In genomic region chr20:50026746-50027575, GRCh38 we compare ENCODE assay signal across 19 cellular contexts. TPM values are rescaled to one million over a fixed set of nuclear protein-coding genes. Genes with fewer than 3 reads are reported as not detected.
DNase-seq lines count a peak whose midpoint lies in the region; ATAC-seq and TF ChIP-seq lines count a peak whose summit lies in the region.
"Had no signal": no experiment of that assay in that cellular context is flagged by ENCODE, and none has a peak within 500 bp of the region (broad histone marks: within the 10 kb centered on the region; RNA-seq: fewer than 3 reads in every experiment).

No MANE protein-coding gene starts in this region.

- no peak overlapping the region for H4K91ac ChIP-seq in neuronal stem cell (ENCODE audit: low read depth, low read length, poor library complexity)

- H3K18ac ChIP-seq in neuronal stem cell (ENCODE audit: low read length): peak overlapping the region; percentile 44

- H2AFZ ChIP-seq in neuronal stem cell (ENCODE audit: low read length): no peak overlapping the region

- no peak overlapping the region for H4K8ac ChIP-seq in neuronal stem cell (ENCODE audit: low read depth, low read length)

- no peak for TF ChIP-seq CTCF in cardiac fibroblast (IDR thresholded peaks at IDR 0.05; ENCODE audit: low read depth, low read length)

- 63% methylated on average over 7 of the region's 7 CpGs for WGBS in right cardiac atrium
- no CpG with 5 or more reads among the region's 7 CpGs for WGBS in neuronal stem cell (ENCODE audit: extremely low coverage in 2 of 2, insufficient read length in 2 of 2, insufficient replicate concordance in 1 of 2), 2 donors
- 32 to 34% methylated on average over 7 of the region's 7 CpGs for WGBS in aorta, 2 donors

- no peaks in the 10 kb centered on the region for H3K79me1 ChIP-seq in neuronal stem cell (ENCODE audit: low read depth, low read length)

- no peak overlapping the region for H3K14ac ChIP-seq in neuronal stem cell (ENCODE audit: low read length)

- H3K9me3 ChIP-seq in right cardiac atrium (ENCODE audit: control insufficient read depth, low read length) (no peaks in the 10 kb centered on the region), neuronal stem cell (replicated peaks in 1 of 2; ENCODE audit: control insufficient read depth in 2 of 2, insufficient read depth in 1 of 2, low read depth in 1 of 2, low read length in 2 of 2) (no peaks in the 10 kb centered on the region), aorta (ENCODE audit: control insufficient read depth, low read length) (no peaks in the 10 kb centered on the region)
- H3K9me3 ChIP-seq: esophagus muscularis mucosa, ovary, Peyer's patch, uterus had no signal

- DNase-seq in right cardiac atrium (peak in 1 of 3 donors; percentile 44), left cardiac atrium (no peak), cardiac fibroblast (ENCODE audit: low read depth in 2 of 2) (peak; percentile 31 to 36), neuronal stem cell (ENCODE audit: low spot score) (no peak), aorta (no peak), inferior parietal cortex (ENCODE audit: extremely low spot score) (no peak)
- no peak for DNase-seq in activated effector memory CD4-positive, alpha-beta T cell treated with anti-CD3 and anti-CD28 coated beads, Interleukin-2, amount 50 U/mL, for 16 hours
- DNase-seq: activated CD4-positive, alpha-beta T cell treated with anti-CD3 and anti-CD28 coated beads for 1 hour; central memory CD4-positive, alpha-beta T cell; DMS 273 treated with DMSO at 0.1 percent for 48 hours; NCI-H1436; Peyer's patch; stimulated activated CD4-positive, alpha-beta T cell treated with anti-CD3 and anti-CD28 coated beads, Interleukin-4, amount 100 ng/mL, for 1 hour; stimulated activated naive CD8-positive, alpha-beta T cell treated with anti-CD3 and anti-CD28 coated beads, Interleukin-15, amount 100 ng/mL, for 72 hours had no signal

- no peak overlapping the region for H3K9ac ChIP-seq in neuronal stem cell (ENCODE audit: low read depth, low read length, poor library complexity)

- peak overlapping the region; percentile 73 for H2BK120ac ChIP-seq in neuronal stem cell (ENCODE audit: low read depth, low read length)

- no peak overlapping the region for H3K4me3 ChIP-seq in right cardiac atrium (ENCODE audit: low read length)
- H3K4me3 ChIP-seq in cardiac fibroblast (replicated peaks in 1 of 2; ENCODE audit: low read depth in 2 of 2, low read length in 2 of 2): no peak overlapping the region
- no peak overlapping the region for H3K4me3 ChIP-seq in neuronal stem cell (ENCODE audit: low read length in 2 of 2)
- no peak overlapping the region for H3K4me3 ChIP-seq in aorta (ENCODE audit: low read length in 2 of 2)
- H3K4me3 ChIP-seq: esophagus muscularis mucosa, ovary, Peyer's patch, uterus had no signal

- no peaks in the 10 kb centered on the region for H3K27me3 ChIP-seq in right cardiac atrium (ENCODE audit: control insufficient read depth, insufficient read depth)
- H3K27me3 ChIP-seq in neuronal stem cell (ENCODE audit: control insufficient read depth in 3 of 3, insufficient read depth in 3 of 3, low read depth in 1 of 3, low read length in 3 of 3): no peaks in the 10 kb centered on the region
- no peaks in the 10 kb centered on the region for H3K27me3 ChIP-seq in aorta (ENCODE audit: control insufficient read depth in 1 of 2, insufficient read depth in 2 of 2, low read length in 1 of 2)
- H3K27me3 ChIP-seq: esophagus muscularis mucosa, ovary, Peyer's patch, uterus had no signal

- H3K4me1 ChIP-seq in right cardiac atrium (ENCODE audit: control insufficient read depth, insufficient read depth, low read length): peaks cover 11% of the 10 kb centered on the region
- H3K4me1 ChIP-seq in neuronal stem cell (ENCODE audit: control insufficient read depth in 2 of 2, insufficient read depth in 1 of 2, low read depth in 1 of 2, low read length in 2 of 2): peaks cover 2 to 15% of the 10 kb centered on the region in 2 donors
- no peaks in the 10 kb centered on the region for H3K4me1 ChIP-seq in aorta (ENCODE audit: control insufficient read depth in 1 of 2, insufficient read depth in 2 of 2, low read length in 2 of 2)
- H3K4me1 ChIP-seq: Peyer's patch had no signal

- H3K4me2 ChIP-seq in neuronal stem cell (ENCODE audit: insufficient read depth, low read length, poor library complexity, severe bottlenecking): no peak overlapping the region

- peak overlapping the region; percentile 79 for H2AK5ac ChIP-seq in neuronal stem cell (ENCODE audit: low read depth, low read length)

- H3K27ac ChIP-seq in right cardiac atrium (ENCODE audit: low read length) (peak overlapping the region; percentile 26), neuronal stem cell (replicated peaks; ENCODE audit: low read length) (no peak overlapping the region), aorta (ENCODE audit: low read depth in 1 of 2, low read length in 2 of 2) (peak overlapping the region; percentile 16 to 82)
- H3K27ac ChIP-seq: C4-2B, ovary, Peyer's patch had no signal

- no peak overlapping the region for H2BK12ac ChIP-seq in neuronal stem cell (ENCODE audit: low read length)

- H2BK15ac ChIP-seq in neuronal stem cell (ENCODE audit: low read length): no peak overlapping the region

- H3K23ac ChIP-seq in neuronal stem cell (ENCODE audit: low read depth, low read length, poor library complexity): peak overlapping the region; percentile 68

- ATAC-seq in right cardiac atrium (peak in 1 of 2 donors; percentile 27), left cardiac atrium (no peak), aorta (ENCODE audit: low FRiP score) (no peak), GM21717 (IDR thresholded peaks at IDR 0.05; ENCODE audit: unreplicated experiment) (no peak)
- ATAC-seq: stimulated activated naive CD8-positive, alpha-beta T cell treated with anti-CD3 and anti-CD28 coated beads, Interleukin-15, amount 100 ng/mL, for 72 hours had no signal

- intact Hi-C loops in right cardiac atrium (cut with DNase I): loop anchor here in 1 of 4 donors (5.0 kb wide), 1 partner anchor 45 kb away; the partner anchor contains the start of gene SNAI1
- intact Hi-C loops in left cardiac atrium (cut with DNase I): no loop called here
- intact Hi-C loops in aorta (cut with DNase I): no loop called here

- no peak overlapping the region for H3K4ac ChIP-seq in neuronal stem cell (ENCODE audit: low read length)

- no peak overlapping the region for H2BK5ac ChIP-seq in neuronal stem cell (ENCODE audit: low read length)

- H3K36me3 ChIP-seq in neuronal stem cell (replicated peaks in 1 of 2; ENCODE audit: control insufficient read depth in 2 of 2, insufficient read depth in 2 of 2, low read length in 2 of 2): no peaks in the 10 kb centered on the region
- no peaks in the 10 kb centered on the region for H3K36me3 ChIP-seq in aorta (ENCODE audit: control insufficient read depth in 1 of 2, insufficient read depth in 2 of 2, low read length in 1 of 2)
- H3K36me3 ChIP-seq: esophagus muscularis mucosa, ovary, Peyer's patch, uterus had no signal

RNA-seq across cellular contexts. Expression of gene SNAI1, which starts 44.2 kb away (rescaled TPM):
- total RNA-seq in right cardiac atrium (1 to 10 TPM; 2.9 to 6.0 (median 3.4) TPM), left cardiac atrium (1 to 10 TPM; 2.7 to 8.5 TPM), aorta (10 to 100 TPM; 10.4 to 44.7 TPM)
- polyA plus RNA-seq in right cardiac atrium (8.4 TPM), aorta (1 to 10 TPM; 7.8 to 8.3 TPM)
- 3.5 TPM for polyA plus RNA-seq in neuronal stem cell (2013, experiment 1 of 2)
- polyA plus RNA-seq in neuronal stem cell (2013, experiment 2 of 2): 3.7 TPM

Comparison
In these comparisons a context has a peak if more than half of its experiments do, and no peak if none do; other contexts are left out.
1. DNase-seq: peak in cardiac fibroblast (2 of 2); none in left cardiac atrium (single experiment), neuronal stem cell (single experiment), aorta (0 of 2), inferior parietal cortex (single experiment) and activated effector memory CD4-positive, alpha-beta T cell treated with anti-CD3 and anti-CD28 coated beads, Interleukin-2, amount 50 U/mL, for 16 hours (single experiment).